ENCODE assay signal across 8 cellular contexts in genomic region chr14:54366726-54367707, GRCh38. TPM values are rescaled to one million over a fixed set of nuclear protein-coding genes. Genes with fewer than 3 reads are reported as not detected.
DNase-seq lines count a peak whose midpoint lies in the region; FAIRE-seq and TF ChIP-seq lines count a peak whose summit lies in the region.

No MANE protein-coding gene starts in this region.

- H3K9me3 ChIP-seq in AG04450 (ENCODE audit: control insufficient read depth, insufficient read depth, low read length) (no peaks in the 10 kb centered on the region), mammary epithelial cell (replicated peaks; ENCODE audit: insufficient read depth, low read length) (no peaks in the 10 kb centered on the region), keratinocyte (ENCODE audit: control insufficient read depth, low read depth, low read length) (no peaks in the 10 kb centered on the region)

- H3K4me3 ChIP-seq in AG04450 (ENCODE audit: low read depth, low read length) (no peak overlapping the region), GM12875 (ENCODE audit: low read depth, low read length) (no peak overlapping the region), mammary epithelial cell (replicated peaks in 1 of 3; ENCODE audit: insufficient read depth in 1 of 3, low read depth in 2 of 3, low read length in 3 of 3) (no peak overlapping the region), keratinocyte (ENCODE audit: control insufficient read depth in 2 of 3, extremely low read depth in 1 of 3, insufficient read depth in 2 of 3, low read depth in 1 of 3, low read length in 3 of 3) (no peak overlapping the region)

- no peaks in the 10 kb centered on the region for H3K9me1 ChIP-seq in keratinocyte (ENCODE audit: control insufficient read depth, extremely low read depth, insufficient read depth, low read length)

- no peaks in the 10 kb centered on the region for H3K9me3 Mint-ChIP-seq in activated T-helper 2 cell treated with anti-CD3 and anti-CD28 coated beads, Interferon-gamma antibody, Interleukin-2, Interleukin-4, amounts not matched to agents 10 μg/mL and 5 μg/mL and 100 μg/mL, durations not matched to agents 14 hours and 24 hours and 36 hours

- DNase-seq in AG04450 (ENCODE audit: low read depth, low spot score), result peak; percentile 32
- DNase-seq in HS-5 (ENCODE audit: low read depth), result peak; percentile 26
- peak; percentile 77 for DNase-seq in RKO (ENCODE audit: low spot score)
- DNase-seq in mammary epithelial cell, result peak; percentile 44
- DNase-seq in keratinocyte (ENCODE audit: low read depth, low spot score), result no peak
- DNase-seq in stimulated activated CD4-positive, alpha-beta T cell treated with anti-CD3 and anti-CD28 coated beads, TNF-alpha, amount 100 ng/mL, for 24 hours (ENCODE audit: low read depth in 3 of 3), result peak in 2 of 3 experiments; percentile 3 to 6
- DNase-seq in activated T-helper 2 cell treated with anti-CD3 and anti-CD28 coated beads, Interferon-gamma antibody, Interleukin-2, Interleukin-4, amounts not matched to agents 10 μg/mL and 5 μg/mL and 100 μg/mL, durations not matched to agents 14 hours and 24 hours and 36 hours (ENCODE audit: low spot score), result no peak

- no peak overlapping the region for H3K9ac ChIP-seq in mammary epithelial cell (ENCODE audit: insufficient read depth, low read length)
- no peak overlapping the region for H3K9ac ChIP-seq in keratinocyte (ENCODE audit: control insufficient read depth, extremely low read depth, insufficient read depth, low read length)

- 73% methylated on average over 8 of the region's 9 CpGs for WGBS in mammary epithelial cell (ENCODE audit: low coverage, missing lambda C conversion rate)

- peak overlapping the region; percentile 25 for H3K27ac ChIP-seq in AG04450 (ENCODE audit: low read depth, low read length)
- no peak overlapping the region for H3K27ac ChIP-seq in mammary epithelial cell (ENCODE audit: insufficient read depth, low read depth, low read length)
- H3K27ac ChIP-seq in keratinocyte (ENCODE audit: control insufficient read depth, insufficient read depth, low read length), result no peak overlapping the region

- intact Hi-C loops in mammary epithelial cell (cut with micrococcal nuclease), result loop anchor here (1.0 to 10.0 kb wide), 5 partner anchors 53 to 438 kb away; partner anchors contain the start of genes CNIH1, GMFB and SAMD4A
- intact Hi-C loops in activated T-helper 2 cell treated with anti-CD3 and anti-CD28 coated beads, Interferon-gamma antibody, Interleukin-2, Interleukin-4, amounts not matched to agents 10 μg/mL and 5 μg/mL and 100 μg/mL, durations not matched to agents 14 hours and 24 hours and 36 hours (cut with micrococcal nuclease), result no loop called here

- TSS peak; percentile 96 for BruUV-seq in mammary epithelial cell (replicated peaks; lab: Mats Ljungman, UMichigan)

- peaks cover 9% of the 10 kb centered on the region for H3K4me1 Mint-ChIP-seq in activated T-helper 2 cell treated with anti-CD3 and anti-CD28 coated beads, Interferon-gamma antibody, Interleukin-2, Interleukin-4, amounts not matched to agents 10 μg/mL and 5 μg/mL and 100 μg/mL, durations not matched to agents 14 hours and 24 hours and 36 hours (ENCODE audit: low read depth)

- H3K27me3 Mint-ChIP-seq in activated T-helper 2 cell treated with anti-CD3 and anti-CD28 coated beads, Interferon-gamma antibody, Interleukin-2, Interleukin-4, amounts not matched to agents 10 μg/mL and 5 μg/mL and 100 μg/mL, durations not matched to agents 14 hours and 24 hours and 36 hours (ENCODE audit: low read depth), result peaks cover 13% of the 10 kb centered on the region

- H2AFZ ChIP-seq in mammary epithelial cell (ENCODE audit: low read depth, low read length) (no peak overlapping the region), keratinocyte (ENCODE audit: control insufficient read depth, low read length) (no peak overlapping the region)

- no peaks in the 10 kb centered on the region for H3K36me3 Mint-ChIP-seq in activated T-helper 2 cell treated with anti-CD3 and anti-CD28 coated beads, Interferon-gamma antibody, Interleukin-2, Interleukin-4, amounts not matched to agents 10 μg/mL and 5 μg/mL and 100 μg/mL, durations not matched to agents 14 hours and 24 hours and 36 hours (ENCODE audit: low read depth)

- H3K4me3 Mint-ChIP-seq in activated T-helper 2 cell treated with anti-CD3 and anti-CD28 coated beads, Interferon-gamma antibody, Interleukin-2, Interleukin-4, amounts not matched to agents 10 μg/mL and 5 μg/mL and 100 μg/mL, durations not matched to agents 14 hours and 24 hours and 36 hours (ENCODE audit: low read depth), result no peak overlapping the region

- H4K20me1 ChIP-seq in mammary epithelial cell (ENCODE audit: insufficient read depth, low read length) (no peaks in the 10 kb centered on the region), keratinocyte (ENCODE audit: control insufficient read depth, extremely low read depth, insufficient read depth, low read length) (no peaks in the 10 kb centered on the region)

- H3K4me2 ChIP-seq in mammary epithelial cell (ENCODE audit: insufficient read depth, low read depth, low read length), result no peak overlapping the region
- H3K4me2 ChIP-seq in keratinocyte (ENCODE audit: control insufficient read depth, extremely low read depth, insufficient read depth, low read depth, low read length), result no peak overlapping the region

- H3K27ac Mint-ChIP-seq in activated T-helper 2 cell treated with anti-CD3 and anti-CD28 coated beads, Interferon-gamma antibody, Interleukin-2, Interleukin-4, amounts not matched to agents 10 μg/mL and 5 μg/mL and 100 μg/mL, durations not matched to agents 14 hours and 24 hours and 36 hours, result no peak overlapping the region

- dilution Hi-C loops in mammary epithelial cell (cut with HindIII; ENCODE audit: low sequenced_read_pairs) (no loop called here), keratinocyte (cut with MboI; ENCODE audit: extremely low pct_ligation_motif_present, low sequenced_read_pairs) (no loop called here)

- H3K4me1 ChIP-seq in mammary epithelial cell (ENCODE audit: insufficient read depth, low read length) (peaks cover 9% of the 10 kb centered on the region), keratinocyte (ENCODE audit: control insufficient read depth, extremely low read depth, insufficient read depth, low read length) (peaks cover 13% of the 10 kb centered on the region)

- POLR2A ChIA-PET in AG04450 (lab: Yijun Ruan, JAX), result no interaction called here

- FAIRE-seq in keratinocyte (lab: Jason Lieb, UNC), result no peak

- in situ Hi-C loops in mammary epithelial cell (cut with MboI; ENCODE audit: low sequenced_read_pairs in 2 of 2), result no loop called here

- H3K27me3 ChIP-seq in AG04450 (ENCODE audit: control insufficient read depth, insufficient read depth, low read length) (no peaks in the 10 kb centered on the region), mammary epithelial cell (ENCODE audit: insufficient read depth, low read length) (no peaks in the 10 kb centered on the region), keratinocyte (ENCODE audit: control insufficient read depth, extremely low read depth, insufficient read depth, low read length) (no peaks in the 10 kb centered on the region)

- no peaks in the 10 kb centered on the region for H3K79me2 ChIP-seq in mammary epithelial cell (ENCODE audit: insufficient read depth, low read length)
- no peaks in the 10 kb centered on the region for H3K79me2 ChIP-seq in keratinocyte (ENCODE audit: control insufficient read depth, insufficient read depth, low read length)

- H3K36me3 ChIP-seq in mammary epithelial cell (ENCODE audit: insufficient read depth, low read length) (no peaks in the 10 kb centered on the region), keratinocyte (ENCODE audit: control insufficient read depth in 2 of 2, extremely low read depth in 1 of 2, insufficient read depth in 2 of 2, low read length in 2 of 2) (no peaks in the 10 kb centered on the region)

- peak; percentile 65 for TF ChIP-seq CTCF in AG04450 (IDR thresholded peaks at IDR 0.05; ENCODE audit: low read depth, low read length)
- peak; percentile 57; the same call in 1 of the 2 replicates for TF ChIP-seq CTCF in GM12875 (IDR thresholded peaks at IDR 0.05; ENCODE audit: borderline replicate concordance, insufficient read depth, low read depth, low read length)
- TF ChIP-seq CTCF in mammary epithelial cell (conservative IDR thresholded peaks at IDR 0.05 in 1 of 2, IDR thresholded peaks at IDR 0.05 in 1 of 2; ENCODE audit: extremely low read depth in 1 of 2, insufficient read depth in 1 of 2, low read depth in 1 of 2, low read length in 2 of 2), result peak; percentile 54 to 69
- peak; percentile 63 to 72 (median 68) for TF ChIP-seq CTCF in keratinocyte (optimal IDR thresholded peaks at IDR 0.05 in 1 of 3, IDR thresholded peaks at IDR 0.05 in 1 of 3, conservative IDR thresholded peaks at IDR 0.05 in 1 of 3; ENCODE audit: extremely low read depth in 1 of 3, insufficient read depth in 2 of 3, low read length in 3 of 3)

- CTCF ChIA-PET in AG04450 (lab: Charles Lee) (interaction anchor here (0.6 to 1.8 kb wide), 10 partner anchors 11 to 1241 kb away, joined by 3 to 11 read pairs (median 4); partner anchors contain the start of gene CDKN3), mammary epithelial cell (lab: Charles Lee; ENCODE audit: low non-redundant PET) (no interaction called here)

RNA-seq across cellular contexts. Expression of gene CDKN3, which starts 29.8 kb away (rescaled TPM):
- polyA plus RNA-seq in AG04450 (2011; rRNA removed), result 20.8 and 28.9 TPM in 2 replicates
- polyA minus RNA-seq in AG04450 (2011; rRNA and poly(A)+ RNA removed), result 5.9 and 11.4 TPM in 2 replicates
- total RNA-seq in mammary epithelial cell, result 10 to 100 TPM in 1 of 2 donors, under 1 TPM in 1; 0.50 to 38.1 TPM
- polyA plus RNA-seq in mammary epithelial cell, result 47.2 TPM
- polyA minus RNA-seq in mammary epithelial cell, result not detected
- polyA plus RNA-seq in keratinocyte, result 6.8 to 51.6 TPM (median 26.8 TPM) in 3 replicates
- polyA plus RNA-seq in keratinocyte (2011; ENCODE audit: low read depth), result not detected
- 9.2 and 20.8 TPM in 2 replicates for polyA plus RNA-seq in keratinocyte (2011; cell fraction: cytosol; rRNA removed)
- polyA plus RNA-seq in keratinocyte (2011; cell fraction: nucleus; rRNA removed), result 3.2 and 3.8 TPM in 2 replicates
- polyA plus RNA-seq in keratinocyte (2012; ENCODE audit: low replicate concordance), result 0.30 and 28.7 TPM in 2 replicates
- polyA minus RNA-seq in keratinocyte, result 2.4 to 22.9 TPM (median 7.5 TPM) in 3 replicates
- polyA minus RNA-seq in keratinocyte (2011; cell fraction: cytosol; rRNA and poly(A)+ RNA removed), result 2.5 TPM
- 0.63 and 3.3 TPM in 2 replicates for polyA minus RNA-seq in keratinocyte (2011; cell fraction: nucleus; rRNA and poly(A)+ RNA removed)
- 53.4 and 57.5 TPM in 2 replicates for total RNA-seq in activated T-helper 2 cell treated with anti-CD3 and anti-CD28 coated beads, Interferon-gamma antibody, Interleukin-2, Interleukin-4, amounts not matched to agents 10 μg/mL and 5 μg/mL and 100 μg/mL, durations not matched to agents 14 hours and 24 hours and 36 hours

Comparison
In these comparisons a context has a peak if more than half of its experiments do, and no peak if none do; other contexts are left out.
1. DNase-seq: peak in AG04450 (single experiment), HS-5 (single experiment), RKO (single experiment), mammary epithelial cell (single experiment) and stimulated activated CD4-positive, alpha-beta T cell treated with anti-CD3 and anti-CD28 coated beads, TNF-alpha, amount 100 ng/mL, for 24 hours (2 of 3); none in keratinocyte (single experiment) and activated T-helper 2 cell treated with anti-CD3 and anti-CD28 coated beads, Interferon-gamma antibody, Interleukin-2, Interleukin-4, amounts not matched to agents 10 μg/mL and 5 μg/mL and 100 μg/mL, durations not matched to agents 14 hours and 24 hours and 36 hours (single experiment).
2. Peak in every context shown above with its lines, with median percentiles within 50 percentile points of each other: CTCF ChIP-seq.